1 cellular context compared by ENCODE assay signal in the genomic region with DNA sequence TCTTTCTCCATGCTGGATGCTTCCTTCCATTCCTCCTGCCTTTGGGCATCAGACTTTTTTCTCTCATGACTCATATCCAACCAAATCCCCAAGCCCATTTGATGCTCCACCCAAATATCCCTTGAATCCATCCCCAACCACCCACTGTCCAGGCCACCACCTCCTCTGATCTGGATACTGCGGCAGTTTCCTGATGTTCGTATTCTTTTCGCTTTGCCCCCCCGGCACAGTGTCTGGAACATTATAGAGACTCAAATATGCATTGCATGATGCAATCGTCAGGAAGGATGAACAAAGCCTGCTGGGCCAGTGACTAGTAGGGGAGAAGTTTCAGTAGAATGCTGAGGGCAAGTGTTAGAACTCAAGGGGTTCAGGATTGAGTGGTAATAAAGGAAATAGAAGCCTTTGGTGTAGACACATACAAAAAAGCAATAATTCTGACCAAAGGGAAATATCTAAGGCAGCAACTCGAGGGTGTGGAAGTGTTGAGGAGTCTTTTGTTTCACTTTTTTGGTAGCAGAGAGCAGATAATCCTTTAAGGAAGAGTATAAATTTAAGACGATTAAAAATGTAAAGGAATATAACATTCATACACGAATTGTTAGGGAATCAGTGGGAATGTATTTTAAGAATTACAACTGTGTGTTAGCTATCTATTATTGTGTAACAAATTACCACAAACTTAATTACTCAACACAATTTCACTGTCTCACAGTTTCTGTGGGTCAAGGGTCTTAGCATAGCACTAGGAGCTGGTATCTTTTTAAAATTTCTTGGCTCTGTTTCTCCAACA.
A peak's percentile ranks its signal among the peaks of the same experiment; 100 is the strongest.
TF ChIP-seq lines count a peak whose summit lies in the region.

No MANE protein-coding gene starts in this region.

TF ChIP-seq in K562, 482 proteins besides CTCF, POLR2A, EP300 and RAD21 (continued from another document):
- TF ChIP-seq, protein P1, sequence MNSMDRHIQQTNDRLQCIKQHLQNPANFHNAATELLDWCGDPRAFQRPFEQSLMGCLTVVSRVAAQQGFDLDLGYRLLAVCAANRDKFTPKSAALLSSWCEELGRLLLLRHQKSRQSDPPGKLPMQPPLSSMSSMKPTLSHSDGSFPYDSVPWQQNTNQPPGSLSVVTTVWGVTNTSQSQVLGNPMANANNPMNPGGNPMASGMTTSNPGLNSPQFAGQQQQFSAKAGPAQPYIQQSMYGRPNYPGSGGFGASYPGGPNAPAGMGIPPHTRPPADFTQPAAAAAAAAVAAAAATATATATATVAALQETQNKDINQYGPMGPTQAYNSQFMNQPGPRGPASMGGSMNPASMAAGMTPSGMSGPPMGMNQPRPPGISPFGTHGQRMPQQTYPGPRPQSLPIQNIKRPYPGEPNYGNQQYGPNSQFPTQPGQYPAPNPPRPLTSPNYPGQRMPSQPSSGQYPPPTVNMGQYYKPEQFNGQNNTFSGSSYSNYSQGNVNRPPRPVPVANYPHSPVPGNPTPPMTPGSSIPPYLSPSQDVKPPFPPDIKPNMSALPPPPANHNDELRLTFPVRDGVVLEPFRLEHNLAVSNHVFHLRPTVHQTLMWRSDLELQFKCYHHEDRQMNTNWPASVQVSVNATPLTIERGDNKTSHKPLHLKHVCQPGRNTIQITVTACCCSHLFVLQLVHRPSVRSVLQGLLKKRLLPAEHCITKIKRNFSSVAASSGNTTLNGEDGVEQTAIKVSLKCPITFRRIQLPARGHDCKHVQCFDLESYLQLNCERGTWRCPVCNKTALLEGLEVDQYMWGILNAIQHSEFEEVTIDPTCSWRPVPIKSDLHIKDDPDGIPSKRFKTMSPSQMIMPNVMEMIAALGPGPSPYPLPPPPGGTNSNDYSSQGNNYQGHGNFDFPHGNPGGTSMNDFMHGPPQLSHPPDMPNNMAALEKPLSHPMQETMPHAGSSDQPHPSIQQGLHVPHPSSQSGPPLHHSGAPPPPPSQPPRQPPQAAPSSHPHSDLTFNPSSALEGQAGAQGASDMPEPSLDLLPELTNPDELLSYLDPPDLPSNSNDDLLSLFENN (IDR thresholded peaks at IDR 0.05; ENCODE audit: low read depth in 2 of 2, low read length in 2 of 2), result no peak
- no peak for TF ChIP-seq POLR2B (IDR thresholded peaks at IDR 0.05; ENCODE audit: low read depth, partially characterized antibody)
- TF ChIP-seq, protein P2, sequence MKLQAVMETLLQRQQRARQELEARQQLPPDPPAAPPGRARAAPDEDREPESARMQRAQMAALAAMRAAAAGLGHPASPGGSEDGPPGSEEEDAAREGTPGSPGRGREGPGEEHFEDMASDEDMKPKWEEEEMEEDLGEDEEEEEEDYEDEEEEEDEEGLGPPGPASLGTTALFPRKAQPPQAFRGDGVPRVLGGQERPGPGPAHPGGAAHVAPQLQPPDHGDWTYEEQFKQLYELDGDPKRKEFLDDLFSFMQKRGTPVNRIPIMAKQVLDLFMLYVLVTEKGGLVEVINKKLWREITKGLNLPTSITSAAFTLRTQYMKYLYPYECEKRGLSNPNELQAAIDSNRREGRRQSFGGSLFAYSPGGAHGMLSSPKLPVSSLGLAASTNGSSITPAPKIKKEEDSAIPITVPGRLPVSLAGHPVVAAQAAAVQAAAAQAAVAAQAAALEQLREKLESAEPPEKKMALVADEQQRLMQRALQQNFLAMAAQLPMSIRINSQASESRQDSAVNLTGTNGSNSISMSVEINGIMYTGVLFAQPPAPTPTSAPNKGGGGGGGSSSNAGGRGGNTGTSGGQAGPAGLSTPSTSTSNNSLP (IDR thresholded peaks at IDR 0.05; ENCODE audit: borderline replicate concordance, low read depth, low read length), result no peak
- TF ChIP-seq, protein P3, sequence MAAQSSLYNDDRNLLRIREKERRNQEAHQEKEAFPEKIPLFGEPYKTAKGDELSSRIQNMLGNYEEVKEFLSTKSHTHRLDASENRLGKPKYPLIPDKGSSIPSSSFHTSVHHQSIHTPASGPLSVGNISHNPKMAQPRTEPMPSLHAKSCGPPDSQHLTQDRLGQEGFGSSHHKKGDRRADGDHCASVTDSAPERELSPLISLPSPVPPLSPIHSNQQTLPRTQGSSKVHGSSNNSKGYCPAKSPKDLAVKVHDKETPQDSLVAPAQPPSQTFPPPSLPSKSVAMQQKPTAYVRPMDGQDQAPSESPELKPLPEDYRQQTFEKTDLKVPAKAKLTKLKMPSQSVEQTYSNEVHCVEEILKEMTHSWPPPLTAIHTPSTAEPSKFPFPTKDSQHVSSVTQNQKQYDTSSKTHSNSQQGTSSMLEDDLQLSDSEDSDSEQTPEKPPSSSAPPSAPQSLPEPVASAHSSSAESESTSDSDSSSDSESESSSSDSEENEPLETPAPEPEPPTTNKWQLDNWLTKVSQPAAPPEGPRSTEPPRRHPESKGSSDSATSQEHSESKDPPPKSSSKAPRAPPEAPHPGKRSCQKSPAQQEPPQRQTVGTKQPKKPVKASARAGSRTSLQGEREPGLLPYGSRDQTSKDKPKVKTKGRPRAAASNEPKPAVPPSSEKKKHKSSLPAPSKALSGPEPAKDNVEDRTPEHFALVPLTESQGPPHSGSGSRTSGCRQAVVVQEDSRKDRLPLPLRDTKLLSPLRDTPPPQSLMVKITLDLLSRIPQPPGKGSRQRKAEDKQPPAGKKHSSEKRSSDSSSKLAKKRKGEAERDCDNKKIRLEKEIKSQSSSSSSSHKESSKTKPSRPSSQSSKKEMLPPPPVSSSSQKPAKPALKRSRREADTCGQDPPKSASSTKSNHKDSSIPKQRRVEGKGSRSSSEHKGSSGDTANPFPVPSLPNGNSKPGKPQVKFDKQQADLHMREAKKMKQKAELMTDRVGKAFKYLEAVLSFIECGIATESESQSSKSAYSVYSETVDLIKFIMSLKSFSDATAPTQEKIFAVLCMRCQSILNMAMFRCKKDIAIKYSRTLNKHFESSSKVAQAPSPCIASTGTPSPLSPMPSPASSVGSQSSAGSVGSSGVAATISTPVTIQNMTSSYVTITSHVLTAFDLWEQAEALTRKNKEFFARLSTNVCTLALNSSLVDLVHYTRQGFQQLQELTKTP (IDR thresholded peaks at IDR 0.05; ENCODE audit: low read depth in 1 of 2, partially characterized antibody in 2 of 2), result no peak
- no peak for TF ChIP-seq PRMT5 (CRISPR knock-in tag; IDR thresholded peaks at IDR 0.05)
- no peak for TF ChIP-seq HEY1 (CRISPR knock-in tag; IDR thresholded peaks at IDR 0.05; ENCODE audit: borderline replicate concordance)
- TF ChIP-seq CXXC5 (CRISPR knock-in tag; IDR thresholded peaks at IDR 0.05), result peak; percentile 41; the same call in 1 of the 2 replicates
- no peak for TF ChIP-seq CC2D1A (IDR thresholded peaks at IDR 0.05)
- TF ChIP-seq, protein P4, sequence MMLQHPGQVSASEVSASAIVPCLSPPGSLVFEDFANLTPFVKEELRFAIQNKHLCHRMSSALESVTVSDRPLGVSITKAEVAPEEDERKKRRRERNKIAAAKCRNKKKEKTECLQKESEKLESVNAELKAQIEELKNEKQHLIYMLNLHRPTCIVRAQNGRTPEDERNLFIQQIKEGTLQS (IDR thresholded peaks at IDR 0.05), result peak; percentile 95
- TF ChIP-seq, protein P4 (CRISPR knock-in tag; conservative IDR thresholded peaks at IDR 0.05), result no peak
- no peak for TF ChIP-seq PYGO2 (tag; IDR thresholded peaks at IDR 0.05)
- peak; percentile 50; the same call in 1 of the 2 replicates for TF ChIP-seq POLR2H (tag; IDR thresholded peaks at IDR 0.05; ENCODE audit: low read depth)
- TF ChIP-seq, protein P5, sequence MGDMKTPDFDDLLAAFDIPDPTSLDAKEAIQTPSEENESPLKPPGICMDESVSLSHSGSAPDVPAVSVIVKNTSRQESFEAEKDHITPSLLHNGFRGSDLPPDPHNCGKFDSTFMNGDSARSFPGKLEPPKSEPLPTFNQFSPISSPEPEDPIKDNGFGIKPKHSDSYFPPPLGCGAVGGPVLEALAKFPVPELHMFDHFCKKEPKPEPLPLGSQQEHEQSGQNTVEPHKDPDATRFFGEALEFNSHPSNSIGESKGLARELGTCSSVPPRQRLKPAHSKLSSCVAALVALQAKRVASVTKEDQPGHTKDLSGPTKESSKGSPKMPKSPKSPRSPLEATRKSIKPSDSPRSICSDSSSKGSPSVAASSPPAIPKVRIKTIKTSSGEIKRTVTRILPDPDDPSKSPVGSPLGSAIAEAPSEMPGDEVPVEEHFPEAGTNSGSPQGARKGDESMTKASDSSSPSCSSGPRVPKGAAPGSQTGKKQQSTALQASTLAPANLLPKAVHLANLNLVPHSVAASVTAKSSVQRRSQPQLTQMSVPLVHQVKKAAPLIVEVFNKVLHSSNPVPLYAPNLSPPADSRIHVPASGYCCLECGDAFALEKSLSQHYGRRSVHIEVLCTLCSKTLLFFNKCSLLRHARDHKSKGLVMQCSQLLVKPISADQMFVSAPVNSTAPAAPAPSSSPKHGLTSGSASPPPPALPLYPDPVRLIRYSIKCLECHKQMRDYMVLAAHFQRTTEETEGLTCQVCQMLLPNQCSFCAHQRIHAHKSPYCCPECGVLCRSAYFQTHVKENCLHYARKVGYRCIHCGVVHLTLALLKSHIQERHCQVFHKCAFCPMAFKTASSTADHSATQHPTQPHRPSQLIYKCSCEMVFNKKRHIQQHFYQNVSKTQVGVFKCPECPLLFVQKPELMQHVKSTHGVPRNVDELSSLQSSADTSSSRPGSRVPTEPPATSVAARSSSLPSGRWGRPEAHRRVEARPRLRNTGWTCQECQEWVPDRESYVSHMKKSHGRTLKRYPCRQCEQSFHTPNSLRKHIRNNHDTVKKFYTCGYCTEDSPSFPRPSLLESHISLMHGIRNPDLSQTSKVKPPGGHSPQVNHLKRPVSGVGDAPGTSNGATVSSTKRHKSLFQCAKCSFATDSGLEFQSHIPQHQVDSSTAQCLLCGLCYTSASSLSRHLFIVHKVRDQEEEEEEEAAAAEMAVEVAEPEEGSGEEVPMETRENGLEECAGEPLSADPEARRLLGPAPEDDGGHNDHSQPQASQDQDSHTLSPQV (IDR thresholded peaks at IDR 0.05), result no peak
- no peak for TF ChIP-seq HNRNPL (IDR thresholded peaks at IDR 0.05; ENCODE audit: low read depth, low read length)
- TF ChIP-seq, protein P6, sequence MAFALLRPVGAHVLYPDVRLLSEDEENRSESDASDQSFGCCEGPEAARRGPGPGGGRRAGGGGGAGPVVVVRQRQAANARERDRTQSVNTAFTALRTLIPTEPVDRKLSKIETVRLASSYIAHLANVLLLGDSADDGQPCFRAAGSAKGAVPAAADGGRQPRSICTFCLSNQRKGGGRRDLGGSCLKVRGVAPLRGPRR (CRISPR knock-in tag; IDR thresholded peaks at IDR 0.05), result no peak
- peak; percentile 79 for TF ChIP-seq ATF7 (IDR thresholded peaks at IDR 0.05)
- TF ChIP-seq ZNF239 (CRISPR knock-in tag; IDR thresholded peaks at IDR 0.05), result peak; percentile 51; the same call in 1 of the 2 replicates
- TF ChIP-seq, protein P7, sequence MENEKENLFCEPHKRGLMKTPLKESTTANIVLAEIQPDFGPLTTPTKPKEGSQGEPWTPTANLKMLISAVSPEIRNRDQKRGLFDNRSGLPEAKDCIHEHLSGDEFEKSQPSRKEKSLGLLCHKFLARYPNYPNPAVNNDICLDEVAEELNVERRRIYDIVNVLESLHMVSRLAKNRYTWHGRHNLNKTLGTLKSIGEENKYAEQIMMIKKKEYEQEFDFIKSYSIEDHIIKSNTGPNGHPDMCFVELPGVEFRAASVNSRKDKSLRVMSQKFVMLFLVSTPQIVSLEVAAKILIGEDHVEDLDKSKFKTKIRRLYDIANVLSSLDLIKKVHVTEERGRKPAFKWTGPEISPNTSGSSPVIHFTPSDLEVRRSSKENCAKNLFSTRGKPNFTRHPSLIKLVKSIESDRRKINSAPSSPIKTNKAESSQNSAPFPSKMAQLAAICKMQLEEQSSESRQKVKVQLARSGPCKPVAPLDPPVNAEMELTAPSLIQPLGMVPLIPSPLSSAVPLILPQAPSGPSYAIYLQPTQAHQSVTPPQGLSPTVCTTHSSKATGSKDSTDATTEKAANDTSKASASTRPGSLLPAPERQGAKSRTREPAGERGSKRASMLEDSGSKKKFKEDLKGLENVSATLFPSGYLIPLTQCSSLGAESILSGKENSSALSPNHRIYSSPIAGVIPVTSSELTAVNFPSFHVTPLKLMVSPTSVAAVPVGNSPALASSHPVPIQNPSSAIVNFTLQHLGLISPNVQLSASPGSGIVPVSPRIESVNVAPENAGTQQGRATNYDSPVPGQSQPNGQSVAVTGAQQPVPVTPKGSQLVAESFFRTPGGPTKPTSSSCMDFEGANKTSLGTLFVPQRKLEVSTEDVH (IDR thresholded peaks at IDR 0.05; ENCODE audit: low read depth, partially characterized antibody), result no peak
- no peak for TF ChIP-seq NCOA6 (IDR thresholded peaks at IDR 0.05)
- TF ChIP-seq KAT2B (IDR thresholded peaks at IDR 0.05; ENCODE audit: low read depth, low read length), result no peak
- TF ChIP-seq SAFB (IDR thresholded peaks at IDR 0.05; ENCODE audit: borderline replicate concordance, low read depth, low read length), result no peak
- TF ChIP-seq ZSCAN32 (CRISPR knock-in tag; IDR thresholded peaks at IDR 0.05), result peak; percentile 93
- peak; percentile 89 to 92 for TF ChIP-seq TRIM24 (IDR thresholded peaks at IDR 0.05)
TF ChIP-seq in K562: peak in this region for 26.
